ENCODE assay signal across 23 cellular contexts in the genomic region with DNA sequence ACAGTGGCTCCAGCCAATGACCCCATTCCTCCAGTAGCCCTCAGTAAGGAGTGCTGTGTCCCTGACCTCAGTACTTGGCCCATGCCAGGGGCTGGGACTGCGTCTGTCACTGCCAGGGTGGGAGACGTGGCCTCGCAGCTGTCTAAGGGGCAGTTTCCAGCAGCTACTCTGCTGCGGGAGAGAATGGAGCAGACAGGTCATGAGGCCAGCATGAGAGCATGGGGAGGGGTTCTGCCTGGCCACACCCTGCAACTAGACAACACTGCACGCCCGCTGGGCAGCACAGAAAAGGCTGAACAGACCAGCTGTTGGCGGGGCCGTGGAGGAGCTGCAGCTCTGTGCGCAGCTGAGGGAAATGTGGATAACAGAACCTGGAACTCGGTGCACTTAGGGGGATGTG.
DNase-seq lines count a peak whose midpoint lies in the region; ATAC-seq and TF ChIP-seq lines count a peak whose summit lies in the region.
"Had no signal": no experiment of that assay in that cellular context is flagged by ENCODE, and none has a peak within 500 bp of the region (broad histone marks: within the 10 kb centered on the region; RNA-seq: fewer than 3 reads in every experiment).

No MANE protein-coding gene starts in this region.

- 45% methylated on average over 5 of the region's 10 CpGs for WGBS in right lobe of liver (ENCODE audit: insufficient coverage, low coverage, low lambda C conversion rate, missing lambda C conversion rate)
- WGBS in transverse colon (ENCODE audit: low coverage in 1 of 2), 2 donors, result 50 to 56% methylated on average over 4 to 10 of the region's 10 CpGs

- TF ChIP-seq POLR2A in right lobe of liver (IDR thresholded peaks at IDR 0.05), result no peak
- TF ChIP-seq POLR2A in transverse colon (IDR thresholded peaks at IDR 0.05), result no peak

- no peaks in the 10 kb centered on the region for H3K4me1 ChIP-seq in right lobe of liver
- peaks cover 0 to 23% (median 20%) of the 10 kb centered on the region in 4 donors for H3K4me1 ChIP-seq in transverse colon
- H3K4me1 ChIP-seq: A549 had no signal

- TF ChIP-seq CTCF in chondrocyte (IDR thresholded peaks at IDR 0.05) (no peak), right lobe of liver (IDR thresholded peaks at IDR 0.05) (no peak), transverse colon (IDR thresholded peaks at IDR 0.05) (no peak)

- no peak overlapping the region for H3K4me3 Mint-ChIP-seq in activated naive CD4-positive, alpha-beta T cell treated with anti-CD3 and anti-CD28 coated beads, Interleukin-2, amount 10 ng/mL, durations not matched to agents 7 days and 5 days
- no peak overlapping the region for H3K4me3 Mint-ChIP-seq in chondrocyte (ENCODE audit: unreplicated experiment)
- H3K4me3 Mint-ChIP-seq in activated T-helper 17 cell treated with anti-CD3 and anti-CD28 coated beads, Interleukin-2, amount 50 U/mL, for 72 hours, result no peak overlapping the region
- H3K4me3 Mint-ChIP-seq: activated CD4-positive, alpha-beta T cell treated with anti-CD3 and anti-CD28 coated beads, Interleukin-2, amount 10 ng/mL, durations not matched to agents 24 days and 14 days; nephron had no signal

- H3K27ac Mint-ChIP-seq in activated naive CD4-positive, alpha-beta T cell treated with anti-CD3 and anti-CD28 coated beads, Interleukin-2, amount 10 ng/mL, durations not matched to agents 7 days and 5 days, result peak overlapping the region; percentile 39
- no peak overlapping the region for H3K27ac Mint-ChIP-seq in activated naive CD4-positive, alpha-beta T cell treated with anti-CD3 and anti-CD28 coated beads, Interleukin-2, amount 50 U/mL, for 72 hours
- H3K27ac Mint-ChIP-seq in chondrocyte (ENCODE audit: unreplicated experiment), result no peak overlapping the region
- no peak overlapping the region for H3K27ac Mint-ChIP-seq in activated T-helper 17 cell treated with anti-CD3 and anti-CD28 coated beads, Interleukin-2, amount 50 U/mL, for 72 hours
- H3K27ac Mint-ChIP-seq: activated CD4-positive, alpha-beta T cell treated with anti-CD3 and anti-CD28 coated beads, Interleukin-2, amount 10 ng/mL, durations not matched to agents 24 days and 14 days had no signal

- CTCF ChIA-PET in activated naive CD4-positive, alpha-beta T cell treated with anti-CD3 and anti-CD28 coated beads, Interleukin-2, amount 10 ng/mL, durations not matched to agents 7 days and 5 days (lab: Charles Lee), result interaction anchor here (3.3 kb wide), 1 partner anchor 11 kb away, joined by 13 read pairs; no protein-coding TSS in a partner anchor

- peaks cover 4% of the 10 kb centered on the region for H3K36me3 Mint-ChIP-seq in activated naive CD4-positive, alpha-beta T cell treated with anti-CD3 and anti-CD28 coated beads, Interleukin-2, amount 10 ng/mL, durations not matched to agents 7 days and 5 days
- no peaks in the 10 kb centered on the region for H3K36me3 Mint-ChIP-seq in activated naive CD4-positive, alpha-beta T cell treated with anti-CD3 and anti-CD28 coated beads, Interleukin-2, amount 50 U/mL, for 72 hours
- no peaks in the 10 kb centered on the region for H3K36me3 Mint-ChIP-seq in chondrocyte (ENCODE audit: low read depth)
- no peaks in the 10 kb centered on the region for H3K36me3 Mint-ChIP-seq in activated T-helper 17 cell treated with anti-CD3 and anti-CD28 coated beads, Interleukin-2, amount 50 U/mL, for 72 hours (ENCODE audit: low read depth)
- H3K36me3 Mint-ChIP-seq: CD4-positive, CD25-positive, alpha-beta regulatory T cell had no signal

- ATAC-seq in activated naive CD4-positive, alpha-beta T cell treated with anti-CD3 and anti-CD28 coated beads, Interleukin-2, amount 50 U/mL, for 72 hours, result no peak
- peak in 1 of 4 donors; percentile 26 for ATAC-seq in right lobe of liver
- no peak for ATAC-seq in activated T-helper 17 cell treated with anti-CD3 and anti-CD28 coated beads, Interleukin-2, amount 50 U/mL, for 72 hours (replicated peaks)
- ATAC-seq: A549, esophagus mucosa, HCT116 had no signal

- TF ChIP-seq EP300 in transverse colon (IDR thresholded peaks at IDR 0.05; ENCODE audit: low read depth), result no peak

- peaks cover 46% of the 10 kb centered on the region for H3K27me3 Mint-ChIP-seq in activated naive CD4-positive, alpha-beta T cell treated with anti-CD3 and anti-CD28 coated beads, Interleukin-2, amount 10 ng/mL, durations not matched to agents 7 days and 5 days
- peaks cover 17% of the 10 kb centered on the region for H3K27me3 Mint-ChIP-seq in chondrocyte (ENCODE audit: low read depth)
- H3K27me3 Mint-ChIP-seq in activated T-helper 17 cell treated with anti-CD3 and anti-CD28 coated beads, Interleukin-2, amount 50 U/mL, for 72 hours, result peaks cover 5% of the 10 kb centered on the region
- H3K27me3 Mint-ChIP-seq: CD4-positive, CD25-positive, alpha-beta regulatory T cell had no signal

- no peaks in the 10 kb centered on the region for H3K27me3 ChIP-seq in right lobe of liver
- H3K27me3 ChIP-seq in transverse colon, result no peaks in the 10 kb centered on the region
- H3K27me3 ChIP-seq: Peyer's patch had no signal

- no peaks in the 10 kb centered on the region for H3K9me3 ChIP-seq in right lobe of liver
- no peaks in the 10 kb centered on the region for H3K9me3 ChIP-seq in transverse colon
- H3K9me3 ChIP-seq: A549, Peyer's patch had no signal

- H3K4me3 ChIP-seq in right lobe of liver (no peak overlapping the region), transverse colon (no peak overlapping the region)
- H3K4me3 ChIP-seq: A549, Peyer's patch had no signal

- in situ Hi-C loops in transverse colon (cut with MboI; ENCODE audit: low pct_ligation_motif_present in 1 of 4, low pct_unique_long_range_greater_than_20kb in 1 of 4, low sequenced_read_pairs in 3 of 4), result loop anchor here in 1 of 4 donors (10.0 kb wide), 1 partner anchor 1015 kb away; a partner anchor contains a TSS

- intact Hi-C loops in right lobe of liver (cut with DNase I), result no loop called here
- intact Hi-C loops in transverse colon (cut with DNase I; ENCODE audit: low total_unique reads), result no loop called here

- no peak for DNase-seq in activated naive CD4-positive, alpha-beta T cell treated with anti-CD3 and anti-CD28 coated beads, Interleukin-2, amount 10 ng/mL, durations not matched to agents 7 days and 5 days
- no peak for DNase-seq in activated naive CD4-positive, alpha-beta T cell treated with anti-CD3 and anti-CD28 coated beads, Interleukin-2, amount 50 U/mL, for 72 hours (ENCODE audit: low spot score in 2 of 2)
- DNase-seq in chondrocyte (ENCODE audit: low spot score), result peak; percentile 43
- peak in 2 of 3 donors; percentile 10 to 37 for DNase-seq in right lobe of liver
- DNase-seq in transverse colon, result no peak
- no peak for DNase-seq in activated CD4-positive, alpha-beta T cell treated with anti-CD3 and anti-CD28 coated beads, Interleukin-2, amount 50 U/mL, for 48 hours
- no peak for DNase-seq in DMS153 (lab: John Stamatoyannopoulos, UW)
- DNase-seq: activated CD4-positive, alpha-beta T cell treated with anti-CD3 and anti-CD28 coated beads, Interleukin-2, amount 10 ng/mL, durations not matched to agents 24 days and 14 days; activated CD8-positive, alpha-beta memory T cell treated with anti-CD3 and anti-CD28 coated beads, Interleukin-2, amount 50 U/mL, for 48 hours; activated gamma-delta T cell treated with Interleukin-2 at 50 U/mL for 16 hours; DMS53; effector CD4-positive, alpha-beta T cell; NCI-H146; Peyer's patch; stimulated activated CD4-positive, alpha-beta T cell treated with anti-CD3 and anti-CD28 coated beads, Interleukin-12 subunit alpha, Interleukin-12 subunit beta, amount 100 ng/mL, for 4 hours; stimulated activated CD8-positive, alpha-beta memory T cell treated with anti-CD3 and anti-CD28 coated beads, Interleukin-4, amount 100 ng/mL, for 48 hours; SW 1271 had no signal

- H3K4me1 Mint-ChIP-seq in activated naive CD4-positive, alpha-beta T cell treated with anti-CD3 and anti-CD28 coated beads, Interleukin-2, amount 10 ng/mL, durations not matched to agents 7 days and 5 days, result peaks cover 79% of the 10 kb centered on the region
- peaks cover 13% of the 10 kb centered on the region for H3K4me1 Mint-ChIP-seq in chondrocyte (ENCODE audit: low read depth)
- H3K4me1 Mint-ChIP-seq in activated T-helper 17 cell treated with anti-CD3 and anti-CD28 coated beads, Interleukin-2, amount 50 U/mL, for 72 hours, result peaks cover 37% of the 10 kb centered on the region

- H3K9me3 Mint-ChIP-seq in activated naive CD4-positive, alpha-beta T cell treated with anti-CD3 and anti-CD28 coated beads, Interleukin-2, amount 10 ng/mL, durations not matched to agents 7 days and 5 days, result no peaks in the 10 kb centered on the region
- no peaks in the 10 kb centered on the region for H3K9me3 Mint-ChIP-seq in activated naive CD4-positive, alpha-beta T cell treated with anti-CD3 and anti-CD28 coated beads, Interleukin-2, amount 50 U/mL, for 72 hours
- H3K9me3 Mint-ChIP-seq in chondrocyte (ENCODE audit: low read depth), result no peaks in the 10 kb centered on the region
- H3K9me3 Mint-ChIP-seq in activated T-helper 17 cell treated with anti-CD3 and anti-CD28 coated beads, Interleukin-2, amount 50 U/mL, for 72 hours, result peaks cover 6% of the 10 kb centered on the region
- H3K9me3 Mint-ChIP-seq: nephron had no signal

- H3K27ac ChIP-seq in right lobe of liver (no peak overlapping the region), transverse colon (peak overlapping the region in 3 of 4 donors; percentile 7 to 62 (median 9))
- H3K27ac ChIP-seq: A549 had no signal

- H3K36me3 ChIP-seq in right lobe of liver (no peaks in the 10 kb centered on the region), transverse colon (no peaks in the 10 kb centered on the region)
- H3K36me3 ChIP-seq: Peyer's patch had no signal

Comparison
In these comparisons a context has a peak if more than half of its experiments do, and no peak if none do; other contexts are left out.
1. DNase-seq: peak in chondrocyte (single experiment) and right lobe of liver (2 of 3); none in activated naive CD4-positive, alpha-beta T cell treated with anti-CD3 and anti-CD28 coated beads, Interleukin-2, amount 10 ng/mL, durations not matched to agents 7 days and 5 days (single experiment), activated naive CD4-positive, alpha-beta T cell treated with anti-CD3 and anti-CD28 coated beads, Interleukin-2, amount 50 U/mL, for 72 hours (0 of 2), transverse colon (single experiment), activated CD4-positive, alpha-beta T cell treated with anti-CD3 and anti-CD28 coated beads, Interleukin-2, amount 50 U/mL, for 48 hours (0 of 2) and DMS153 (single experiment).
2. H3K27ac ChIP-seq: peak in transverse colon (3 of 4); none in right lobe of liver (0 of 3).